Comparison of ENCODE assay signal across 16 cellular contexts in the genomic region with DNA sequence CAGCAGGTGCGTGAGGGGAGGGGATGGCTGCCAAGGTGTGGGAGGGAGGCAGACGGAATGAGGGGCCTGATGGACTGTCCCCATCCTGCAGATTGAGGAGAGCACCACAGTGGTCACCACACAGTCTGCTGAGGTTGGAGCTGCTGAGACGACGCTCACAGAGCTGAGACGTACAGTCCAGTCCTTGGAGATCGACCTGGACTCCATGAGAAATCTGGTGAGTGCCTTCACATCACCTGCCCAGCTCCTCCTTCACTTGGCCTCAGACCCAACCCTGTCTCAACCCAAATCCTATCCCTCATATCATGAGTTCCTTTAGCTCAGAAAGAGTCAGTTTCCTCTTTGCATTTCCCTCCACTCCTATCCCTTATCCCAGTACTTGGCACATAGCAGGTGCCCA. TPM values are rescaled to one million over a fixed set of nuclear protein-coding genes. Genes with fewer than 3 reads are reported as not detected.
DNase-seq lines count a peak whose midpoint lies in the region; ATAC-seq, FAIRE-seq and TF ChIP-seq lines count a peak whose summit lies in the region.
"Had no signal": no experiment of that assay in that cellular context is flagged by ENCODE, and none has a peak within 500 bp of the region (broad histone marks: within the 10 kb centered on the region; RNA-seq: fewer than 3 reads in every experiment).

No MANE protein-coding gene starts in this region.

- 0 out of 2 replicates have a peak, but pooled peaks cover 10% of the 10 kb centered on the region for H3K9me1 ChIP-seq in IMR-90 (ENCODE audit: insufficient read depth, low read length)

- H3K9me3 ChIP-seq in A549 (no peaks in the 10 kb centered on the region), IMR-90 (ENCODE audit: control insufficient read depth, insufficient read depth, low read length) (no peaks in the 10 kb centered on the region), duodenal mucosa (ENCODE audit: control insufficient read depth in 1 of 2, low read length in 2 of 2) (no peaks in the 10 kb centered on the region), mesodermal cell (ENCODE audit: control insufficient read depth, low read length) (no peaks in the 10 kb centered on the region)
- H3K9me3 ChIP-seq: esophagus muscularis mucosa had no signal

- no peak overlapping the region for H2BK5ac ChIP-seq in IMR-90 (ENCODE audit: low read depth, low read length, poor library complexity, severe bottlenecking)

- CTCF ChIA-PET in A549 (lab: Yijun Ruan, JAX) (interaction anchor here (0.6 to 9.8 kb wide), 28 partner anchors 10 to 808 kb away, joined by 3 to 112 read pairs (median 8); a partner anchor contains a TSS), IMR-90 (lab: Yijun Ruan, JAX) (interaction anchor here (1.4 kb wide), 1 partner anchor 67 kb away, joined by 4 read pairs; no protein-coding TSS in a partner anchor)

- H3K79me1 ChIP-seq in IMR-90 (ENCODE audit: low read depth in 1 of 2, low read length in 2 of 2), result peaks cover 11 to 38% of the 10 kb centered on the region in 2 experiments; a peak in 3 of 4 replicates

- H3K4me2 ChIP-seq in A549 (peak overlapping the region; percentile 93), IMR-90 (ENCODE audit: low read depth, low read length) (no peak overlapping the region)

- intact Hi-C loops in IMR-90 (cut with micrococcal nuclease), result no loop called here

- no peak overlapping the region for H3K56ac ChIP-seq in IMR-90 (ENCODE audit: extremely low read depth, insufficient read depth, low read length)

- H3K14ac ChIP-seq in IMR-90 (replicated peaks; ENCODE audit: low read depth, low read length), result no peak overlapping the region

- H2AK5ac ChIP-seq in IMR-90 (ENCODE audit: low read depth, low read length), result no peak overlapping the region

- FAIRE-seq in A549 (lab: Jason Lieb, UNC), result no peak

- H4K20me1 ChIP-seq in IMR-90 (ENCODE audit: insufficient read depth, low read length), result no peaks in the 10 kb centered on the region

- peaks cover 47% of the 10 kb centered on the region for H3K4me1 ChIP-seq in A549
- peaks cover 8% of the 10 kb centered on the region for H3K4me1 ChIP-seq in IMR-90 (ENCODE audit: control insufficient read depth, insufficient read depth, low read length)
- peaks cover 23 to 24% of the 10 kb centered on the region in 2 donors for H3K4me1 ChIP-seq in duodenal mucosa (ENCODE audit: control insufficient read depth in 1 of 2, insufficient read depth in 2 of 2, low read length in 2 of 2)
- peaks cover 21% of the 10 kb centered on the region for H3K4me1 ChIP-seq in mesodermal cell (ENCODE audit: control insufficient read depth, insufficient read depth, low read length, poor library complexity, severe bottlenecking)

- TF ChIP-seq RAD21 in A549 (conservative IDR thresholded peaks at IDR 0.05 in 1 of 2, IDR thresholded peaks at IDR 0.05 in 1 of 2), result no peak
- no peak for TF ChIP-seq RAD21 in IMR-90 (IDR thresholded peaks at IDR 0.05; ENCODE audit: low read length)

- H2AK9ac ChIP-seq in IMR-90 (replicated peaks; ENCODE audit: low read depth, low read length, poor library complexity), result no peak overlapping the region

- dilution Hi-C loops in IMR-90 (cut with HindIII; ENCODE audit: low sequenced_read_pairs, unreplicated experiment), result no loop called here

- H4K8ac ChIP-seq in IMR-90 (ENCODE audit: low read depth in 2 of 2, low read length in 2 of 2), result no peak overlapping the region

- no peak overlapping the region for H2BK20ac ChIP-seq in IMR-90 (ENCODE audit: low read depth, low read length)

- POLR2A ChIA-PET in A549 (lab: Yijun Ruan, JAX) (interaction anchor here (0.5 to 9.4 kb wide), 7 partner anchors 19 to 56 kb away, joined by 3 to 208 read pairs (median 7); a partner anchor contains a TSS), IMR-90 (lab: Charles Lee; ENCODE audit: unreplicated experiment) (no interaction called here)

- no peak overlapping the region for H3K9ac ChIP-seq in IMR-90 (ENCODE audit: low read depth, low read length)
- H3K9ac ChIP-seq in duodenal mucosa (ENCODE audit: low read depth in 1 of 2, low read length in 2 of 2), result peak overlapping the region; percentile 33 to 82

- no peak overlapping the region for H4K5ac ChIP-seq in IMR-90 (ENCODE audit: low read depth, low read length)

- no peak for TF ChIP-seq CTCF in A549 (IDR thresholded peaks at IDR 0.05)
- TF ChIP-seq CTCF in IMR-90 (conservative IDR thresholded peaks at IDR 0.05; ENCODE audit: low read depth, low read length), result no peak

- TF ChIP-seq EP300 in A549 (IDR thresholded peaks at IDR 0.05), result no peak

- no peak overlapping the region for H3K23ac ChIP-seq in IMR-90 (ENCODE audit: low read depth, low read length)

- H2BK15ac ChIP-seq in IMR-90 (ENCODE audit: low read depth, low read length), result no peak overlapping the region; the same call in 2 of the 3 replicates

- H3K36me3 ChIP-seq in IMR-90 (ENCODE audit: control insufficient read depth, insufficient read depth, low read length), result peaks cover 7% of the 10 kb centered on the region; the same call in 1 of the 2 replicates
- peaks cover 4 to 21% of the 10 kb centered on the region in 2 donors for H3K36me3 ChIP-seq in duodenal mucosa (ENCODE audit: control insufficient read depth in 1 of 2, insufficient read depth in 2 of 2, low read length in 2 of 2)
- H3K36me3 ChIP-seq in mesodermal cell (ENCODE audit: control insufficient read depth, insufficient read depth, low read length), result peaks cover 42% of the 10 kb centered on the region

- ATAC-seq in A549 (no peak), IMR-90 (ENCODE audit: low read depth) (no peak)

- no peak overlapping the region for H2BK120ac ChIP-seq in IMR-90 (ENCODE audit: low read depth, low read length)

- H4K91ac ChIP-seq in IMR-90 (ENCODE audit: insufficient read depth, low read depth, low read length), result no peak overlapping the region

- H3K27ac ChIP-seq in A549, result peak overlapping the region; percentile 96 to 97
- H3K27ac ChIP-seq in IMR-90 (ENCODE audit: insufficient read depth, low read length), result no peak overlapping the region
- no peak overlapping the region for H3K27ac ChIP-seq in duodenal mucosa (ENCODE audit: low read depth, low read length)
- H3K27ac ChIP-seq in mesodermal cell (ENCODE audit: low read depth, low read length, severe bottlenecking), result peak overlapping the region; percentile 67
- H3K27ac ChIP-seq: esophagus muscularis mucosa had no signal

- no peak overlapping the region for H2AFZ ChIP-seq in IMR-90 (replicated peaks; ENCODE audit: low read length, poor library complexity)

- peak overlapping the region; percentile 91 for H3K4me3 ChIP-seq in A549
- H3K4me3 ChIP-seq in IMR-90 (ENCODE audit: insufficient read depth, low read depth, low read length), result no peak overlapping the region
- peak overlapping the region; percentile 80 to 86 for H3K4me3 ChIP-seq in duodenal mucosa (ENCODE audit: low read depth in 1 of 2, low read length in 2 of 2)
- H3K4me3 ChIP-seq in mesodermal cell (ENCODE audit: extremely low read depth, insufficient read depth, low read length, poor library complexity, severe bottlenecking), result peak overlapping the region; percentile 66
- H3K4me3 ChIP-seq: esophagus muscularis mucosa had no signal

- H3K4ac ChIP-seq in IMR-90 (ENCODE audit: low read depth, low read length), result no peak overlapping the region

- no peak for TF ChIP-seq POLR2A in A549 (IDR thresholded peaks at IDR 0.05; ENCODE audit: low read length)
- no peak for TF ChIP-seq POLR2A in IMR-90 (IDR thresholded peaks at IDR 0.05; ENCODE audit: low read depth, low read length)

- in situ Hi-C loops in IMR-90 (cut with MboI; ENCODE audit: low sequenced_read_pairs), result no loop called here

- H3K18ac ChIP-seq in IMR-90 (ENCODE audit: low read depth, low read length), result no peak overlapping the region

- DNase-seq in A549 (ENCODE audit: low read depth in 1 of 2, low spot score in 1 of 2), result no peak
- no peak for DNase-seq in IMR-90
- no peak for DNase-seq in MV-4-11 (lab: John Stamatoyannopoulos, UW)
- DNase-seq in inferior parietal cortex (ENCODE audit: extremely low spot score), result no peak
- DNase-seq in NCI-H2029 treated with DMSO at 0.1 percent for 48 hours (lab: John Stamatoyannopoulos, UW), result no peak
- no peak for DNase-seq in NCI-H187 (lab: John Stamatoyannopoulos, UW)
- DNase-seq: activated naive CD4-positive, alpha-beta T cell treated with anti-CD3 and anti-CD28 coated beads, Interleukin-2, amount 50 U/mL, for 16 hours; activated T-cell treated with anti-CD3 and anti-CD28 coated beads, Interleukin-2, amount 50 U/mL, for 1 hour; EL; glutamatergic neuron; NCI-H748 treated with DMSO at 0.1 percent for 48 hours; stimulated activated CD4-positive, alpha-beta T cell treated with anti-CD3 and anti-CD28 coated beads, Interleukin-2, amount 100 ng/mL, for 48 hours; SW 1271 had no signal

- BruUV-seq in IMR-90 (replicated peaks; lab: Mats Ljungman, UMichigan), result TSS peak; percentile 75

- H3K27me3 ChIP-seq in IMR-90 (ENCODE audit: control insufficient read depth, insufficient read depth, low read length) (no peaks in the 10 kb centered on the region), duodenal mucosa (ENCODE audit: control insufficient read depth in 1 of 2, insufficient read depth in 2 of 2, low read length in 2 of 2) (no peaks in the 10 kb centered on the region)

- WGBS in A549 (ENCODE audit: missing lambda C conversion rate), result 25% methylated on average over 6 of the region's 6 CpGs
- WGBS in IMR-90 (ENCODE audit: extremely low coverage in 2 of 2, insufficient read length in 1 of 2), 2 experiments, result 100% methylated on average over 2 of the region's 6 CpGs; no CpG with 5 or more reads in 1 of the 2 experiments
- whole genome bisulfite sequencing in mesodermal cell (ENCODE audit: insufficient coverage in 2 of 2), 2 experiments, result 89 to 96% methylated on average over 6 of the region's 6 CpGs

RNA-seq across cellular contexts. Expression of a gene that starts 2.7 kb away (rescaled TPM):
- polyA plus RNA-seq in A549 (2011; rRNA removed) (2,476 and 2,635 TPM in 2 replicates), A549 (2017; fragmentation: RNase III; extraction: RNeasy Plus Mini Kit Qiagen cat#74134 plus additional on column Dnase treatment) (2,534 to 2,941 TPM (median 2,752 TPM) in 3 replicates), IMR-90 (2012; rRNA removed) (272 and 287 TPM in 2 replicates)
- 2,127 and 2,527 TPM in 2 replicates for polyA plus RNA-seq in A549 (2012; cell fraction: cytosol; rRNA removed)
- 3,075 and 3,600 TPM in 2 replicates for polyA plus RNA-seq in A549 (2012; cell fraction: nucleus; rRNA removed)
- 2,971 and 3,475 TPM in 2 replicates for polyA minus RNA-seq in A549 (2011; rRNA and poly(A)+ RNA removed)
- total RNA-seq in IMR-90 (2012; rRNA removed), result 465 and 488 TPM in 2 replicates
- polyA plus RNA-seq in IMR-90 (2012; cell fraction: cytosol; rRNA removed), result 215 and 331 TPM in 2 replicates
- polyA plus RNA-seq in IMR-90 (2012; cell fraction: nucleus; rRNA removed; ENCODE audit: low replicate concordance), result 179 and 252 TPM in 2 replicates
- polyA plus RNA-seq in mesodermal cell (2013, experiment 1 of 2), result 2,534 TPM
- polyA plus RNA-seq in mesodermal cell (2013, experiment 2 of 2), result 2,467 TPM

RNA-seq across cellular contexts. Expression of a gene that starts 46.8 kb away (rescaled TPM):
- polyA plus RNA-seq in A549 (2011; rRNA removed), result 1,385 and 2,250 TPM in 2 replicates
- polyA plus RNA-seq in A549 (2012; cell fraction: cytosol; rRNA removed), result 2,547 and 2,774 TPM in 2 replicates
- polyA plus RNA-seq in A549 (2012; cell fraction: nucleus; rRNA removed), result 3,370 and 4,681 TPM in 2 replicates
- 3,173 to 3,781 TPM (median 3,633 TPM) in 3 replicates for polyA plus RNA-seq in A549 (2017; fragmentation: RNase III; extraction: RNeasy Plus Mini Kit Qiagen cat#74134 plus additional on column Dnase treatment)
- 2,077 and 2,477 TPM in 2 replicates for polyA minus RNA-seq in A549 (2011; rRNA and poly(A)+ RNA removed)
- total RNA-seq in IMR-90 (2012; rRNA removed), result 10.9 and 14.2 TPM in 2 replicates
- polyA plus RNA-seq in IMR-90 (2012; rRNA removed), result 38.6 and 39.3 TPM in 2 replicates
- polyA plus RNA-seq in IMR-90 (2012; cell fraction: cytosol; rRNA removed), result 30.9 and 49.3 TPM in 2 replicates
- 26.9 and 31.3 TPM in 2 replicates for polyA plus RNA-seq in IMR-90 (2012; cell fraction: nucleus; rRNA removed; ENCODE audit: low replicate concordance)
- 3,226 TPM for polyA plus RNA-seq in mesodermal cell (2013, experiment 1 of 2)
- 3,108 TPM for polyA plus RNA-seq in mesodermal cell (2013, experiment 2 of 2)

RNA-seq across cellular contexts. Expression of a gene that starts 54.6 kb away (rescaled TPM):
- 577 and 650 TPM in 2 replicates for polyA plus RNA-seq in A549 (2011; rRNA removed)
- 209 and 256 TPM in 2 replicates for polyA plus RNA-seq in A549 (2012; cell fraction: cytosol; rRNA removed)
- polyA plus RNA-seq in A549 (2012; cell fraction: nucleus; rRNA removed), result 167 and 231 TPM in 2 replicates
- 363 to 377 TPM (median 375 TPM) in 3 replicates for polyA plus RNA-seq in A549 (2017; fragmentation: RNase III; extraction: RNeasy Plus Mini Kit Qiagen cat#74134 plus additional on column Dnase treatment)
- 707 and 843 TPM in 2 replicates for polyA minus RNA-seq in A549 (2011; rRNA and poly(A)+ RNA removed)
- total RNA-seq in IMR-90 (2012; rRNA removed), result 671 and 1,144 TPM in 2 replicates
- polyA plus RNA-seq in IMR-90 (2012; rRNA removed), result 227 and 313 TPM in 2 replicates
- polyA plus RNA-seq in IMR-90 (2012; cell fraction: cytosol; rRNA removed), result 54.7 and 79.0 TPM in 2 replicates
- polyA plus RNA-seq in IMR-90 (2012; cell fraction: nucleus; rRNA removed; ENCODE audit: low replicate concordance), result 40.3 and 157 TPM in 2 replicates
- polyA plus RNA-seq in mesodermal cell (2013, experiment 1 of 2), result 346 TPM
- polyA plus RNA-seq in mesodermal cell (2013, experiment 2 of 2), result 376 TPM

Comparison
In these comparisons a context has a peak if more than half of its experiments do, and no peak if none do; other contexts are left out.
1. H3K27ac ChIP-seq: peak in A549 (2 of 2) and mesodermal cell (single experiment); none in IMR-90 (single experiment) and duodenal mucosa (single experiment).
2. RNA of a gene that starts 46.8 kb away (polyA plus RNA-seq): 1,385 to 4,681 TPM in A549; 26.9 to 49.3 TPM in IMR-90; every median in the first group is over 10 times any median in the second.